11 cellular contexts compared by ENCODE assay signal in the genomic region with DNA sequence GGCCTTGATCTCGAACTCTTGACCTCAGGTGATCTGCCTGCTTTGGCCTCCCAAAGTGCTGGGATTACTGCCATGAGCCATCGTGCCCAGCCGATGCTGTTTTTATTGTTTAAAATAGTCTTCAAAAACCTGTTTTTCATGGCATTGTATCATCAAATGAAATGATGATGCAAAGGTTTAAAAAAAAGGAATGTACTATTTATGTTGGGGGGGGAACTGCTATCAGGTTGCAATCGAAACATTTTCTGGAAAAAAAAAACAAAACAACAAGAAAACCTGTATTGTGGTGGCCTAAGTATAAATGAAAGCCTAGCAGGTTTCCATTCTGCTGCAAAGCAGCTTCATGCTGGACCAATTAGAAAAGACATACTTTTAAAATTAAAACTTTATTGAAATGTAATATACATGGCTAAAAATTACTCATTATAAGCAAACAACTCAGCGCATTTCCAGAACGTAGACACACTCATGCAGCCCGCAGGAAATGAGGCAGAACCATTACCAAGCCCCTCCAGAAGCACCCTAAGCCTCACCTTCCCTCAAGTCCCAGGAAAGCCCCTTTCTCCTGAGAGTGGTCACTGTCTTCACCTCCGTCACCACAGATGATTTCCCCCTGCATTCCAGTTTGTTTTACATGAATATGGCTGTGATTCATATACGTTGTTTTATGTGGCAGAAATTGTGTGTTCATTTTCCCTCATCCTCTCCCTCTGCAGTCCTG. TPM values are rescaled to one million over a fixed set of nuclear protein-coding genes. Genes with fewer than 3 reads are reported as not detected.
DNase-seq lines count a peak whose midpoint lies in the region; ATAC-seq and TF ChIP-seq lines count a peak whose summit lies in the region.
"Had no signal": no experiment of that assay in that cellular context is flagged by ENCODE, and none has a peak within 500 bp of the region (broad histone marks: within the 10 kb centered on the region; RNA-seq: fewer than 3 reads in every experiment).

No MANE protein-coding gene starts in this region.

- DNase-seq in left ventricle myocardium inferior (no peak), left cardiac atrium (no peak), iris pigment epithelial cell (ENCODE audit: low read depth) (peak; percentile 79)
- DNase-seq in activated naive CD8-positive, alpha-beta T cell treated with anti-CD3 and anti-CD28 coated beads for 36 hours: peak; percentile 8
- DNase-seq in activated effector memory CD4-positive, alpha-beta T cell treated with anti-CD3 and anti-CD28 coated beads, Interleukin-2, amount 50 U/mL, for 16 hours: no peak
- DNase-seq: small intestine had no signal

- peak overlapping the region; percentile 62 for H3K27ac Mint-ChIP-seq in activated naive CD8-positive, alpha-beta T cell treated with anti-CD3 and anti-CD28 coated beads for 36 hours

- H3K36me3 Mint-ChIP-seq in activated naive CD8-positive, alpha-beta T cell treated with anti-CD3 and anti-CD28 coated beads for 36 hours: peaks cover 12% of the 10 kb centered on the region

- no peaks in the 10 kb centered on the region for H3K9me3 ChIP-seq in left ventricle myocardium inferior (replicated peaks)
- H3K9me3 ChIP-seq in thymus (ENCODE audit: control insufficient read depth): no peaks in the 10 kb centered on the region

- no peak for ATAC-seq in left cardiac atrium
- no peak for ATAC-seq in GM18907 (IDR thresholded peaks at IDR 0.05; ENCODE audit: unreplicated experiment)
- ATAC-seq in GM21825 (IDR thresholded peaks at IDR 0.05; ENCODE audit: unreplicated experiment): no peak
- ATAC-seq: Right ventricle myocardium inferior had no signal

- H3K36me3 ChIP-seq in left ventricle myocardium inferior (peaks cover 18% of the 10 kb centered on the region), thymus (ENCODE audit: control insufficient read depth, insufficient read depth) (peaks cover 15% of the 10 kb centered on the region)

- H3K27me3 Mint-ChIP-seq in activated naive CD8-positive, alpha-beta T cell treated with anti-CD3 and anti-CD28 coated beads for 36 hours: no peaks in the 10 kb centered on the region
- H3K27me3 Mint-ChIP-seq: IgD-negative memory B cell had no signal

- H3K4me1 ChIP-seq in left ventricle myocardium inferior: peaks cover 37% of the 10 kb centered on the region
- H3K4me1 ChIP-seq in thymus (ENCODE audit: control insufficient read depth, insufficient read depth, low read length): peaks cover 12% of the 10 kb centered on the region

- H3K27me3 ChIP-seq in left ventricle myocardium inferior (ENCODE audit: low read depth) (no peaks in the 10 kb centered on the region), thymus (ENCODE audit: control insufficient read depth, insufficient read depth) (no peaks in the 10 kb centered on the region)

- H3K27ac ChIP-seq in left ventricle myocardium inferior (replicated peaks) (peak overlapping the region; percentile 71), thymus (ENCODE audit: low read depth) (peak overlapping the region; percentile 60)

- H3K4me1 Mint-ChIP-seq in activated naive CD8-positive, alpha-beta T cell treated with anti-CD3 and anti-CD28 coated beads for 36 hours: peaks cover 36% of the 10 kb centered on the region

- WGBS in thymus: 91% methylated on average over 9 of the region's 9 CpGs

- intact Hi-C loops in left ventricle myocardium inferior (cut with micrococcal nuclease) (no loop called here), left cardiac atrium (cut with DNase I) (no loop called here)

- H3K4me3 ChIP-seq in left ventricle myocardium inferior (no peak overlapping the region), thymus (ENCODE audit: low read length) (no peak overlapping the region)

- TF ChIP-seq CTCF in left ventricle myocardium inferior (IDR thresholded peaks at IDR 0.05; ENCODE audit: borderline replicate concordance): no peak

- H3K9me3 Mint-ChIP-seq in activated naive CD8-positive, alpha-beta T cell treated with anti-CD3 and anti-CD28 coated beads for 36 hours: no peaks in the 10 kb centered on the region
- H3K9me3 Mint-ChIP-seq: IgD-negative memory B cell had no signal

- no peak overlapping the region for H3K4me3 Mint-ChIP-seq in activated naive CD8-positive, alpha-beta T cell treated with anti-CD3 and anti-CD28 coated beads for 36 hours

RNA-seq across cellular contexts. Expression of gene GPR107, which starts 19.0 kb away (rescaled TPM):
- total RNA-seq in left ventricle myocardium inferior (23.3 TPM), left cardiac atrium (10 to 100 TPM; 23.6 to 27.6 TPM)
- total RNA-seq in activated naive CD8-positive, alpha-beta T cell treated with anti-CD3 and anti-CD28 coated beads for 36 hours: 10 to 100 TPM; 17.7 to 19.4 TPM
- 10.7 TPM for polyA plus RNA-seq in thymus

RNA-seq across cellular contexts. Expression of gene FNBP1, which starts 29.7 kb away (rescaled TPM):
- total RNA-seq in left ventricle myocardium inferior (20.5 TPM), left cardiac atrium (10 to 100 TPM; 27.7 to 29.0 TPM)
- 100 to 1,000 TPM; 198 TPM for total RNA-seq in activated naive CD8-positive, alpha-beta T cell treated with anti-CD3 and anti-CD28 coated beads for 36 hours
- polyA plus RNA-seq in thymus: 79.6 TPM

Comparison
In these comparisons a context has a peak if more than half of its experiments do, and no peak if none do; other contexts are left out.
1. DNase-seq: peak in activated naive CD8-positive, alpha-beta T cell treated with anti-CD3 and anti-CD28 coated beads for 36 hours (single experiment) and iris pigment epithelial cell (single experiment); none in left ventricle myocardium inferior (single experiment), left cardiac atrium (single experiment) and activated effector memory CD4-positive, alpha-beta T cell treated with anti-CD3 and anti-CD28 coated beads, Interleukin-2, amount 50 U/mL, for 16 hours (single experiment).